In the genomic region with DNA sequence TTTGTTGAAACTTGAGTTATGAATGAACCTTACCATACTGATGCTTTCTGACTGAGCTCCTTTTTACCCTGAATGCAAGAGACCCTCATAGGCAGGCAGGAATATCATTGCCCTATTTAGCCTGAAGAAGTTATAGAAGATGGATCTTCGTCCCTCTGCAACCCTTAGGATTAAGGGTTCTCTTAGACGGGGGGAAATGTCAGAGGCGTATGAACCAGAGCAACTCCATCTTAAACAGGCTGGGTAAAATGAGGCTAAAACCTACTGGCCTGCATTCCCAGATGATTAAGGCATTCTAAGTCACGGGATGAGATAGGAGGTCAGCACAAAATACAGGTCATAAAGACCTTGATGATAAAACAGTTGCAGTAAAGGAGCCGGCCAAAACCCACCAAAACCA, we compare ENCODE assay signal across 1 cellular context.
TF ChIP-seq lines count a peak whose summit lies in the region.

No MANE protein-coding gene starts in this region.

TF ChIP-seq in GM12878, 131 proteins besides CTCF, POLR2A, EP300 and RAD21:
- TF ChIP-seq, protein P1, sequence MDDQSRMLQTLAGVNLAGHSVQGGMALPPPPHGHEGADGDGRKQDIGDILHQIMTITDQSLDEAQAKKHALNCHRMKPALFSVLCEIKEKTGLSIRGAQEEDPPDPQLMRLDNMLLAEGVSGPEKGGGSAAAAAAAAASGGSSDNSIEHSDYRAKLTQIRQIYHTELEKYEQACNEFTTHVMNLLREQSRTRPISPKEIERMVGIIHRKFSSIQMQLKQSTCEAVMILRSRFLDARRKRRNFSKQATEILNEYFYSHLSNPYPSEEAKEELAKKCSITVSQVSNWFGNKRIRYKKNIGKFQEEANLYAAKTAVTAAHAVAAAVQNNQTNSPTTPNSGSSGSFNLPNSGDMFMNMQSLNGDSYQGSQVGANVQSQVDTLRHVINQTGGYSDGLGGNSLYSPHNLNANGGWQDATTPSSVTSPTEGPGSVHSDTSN (IDR thresholded peaks at IDR 0.05; ENCODE audit: insufficient replicate concordance, low read depth, low read length): no peak
- TF ChIP-seq PAX8 (IDR thresholded peaks at IDR 0.05) (no peak), MEF2B (IDR thresholded peaks at IDR 0.05; ENCODE audit: partially characterized antibody, poor library complexity, severe bottlenecking) (no peak), ZBED1 (IDR thresholded peaks at IDR 0.05; ENCODE audit: borderline replicate concordance) (no peak), BCL11A (IDR thresholded peaks at IDR 0.05; ENCODE audit: low read depth, low read length) (no peak), HCFC1 (IDR thresholded peaks at IDR 0.05; ENCODE audit: low read length) (no peak), POLR2AphosphoS5 (IDR thresholded peaks at IDR 0.05; ENCODE audit: low read length) (no peak), ZZZ3 (IDR thresholded peaks at IDR 0.05; ENCODE audit: control insufficient read depth, insufficient read length, low read depth) (no peak)
- TF ChIP-seq, protein P2, sequence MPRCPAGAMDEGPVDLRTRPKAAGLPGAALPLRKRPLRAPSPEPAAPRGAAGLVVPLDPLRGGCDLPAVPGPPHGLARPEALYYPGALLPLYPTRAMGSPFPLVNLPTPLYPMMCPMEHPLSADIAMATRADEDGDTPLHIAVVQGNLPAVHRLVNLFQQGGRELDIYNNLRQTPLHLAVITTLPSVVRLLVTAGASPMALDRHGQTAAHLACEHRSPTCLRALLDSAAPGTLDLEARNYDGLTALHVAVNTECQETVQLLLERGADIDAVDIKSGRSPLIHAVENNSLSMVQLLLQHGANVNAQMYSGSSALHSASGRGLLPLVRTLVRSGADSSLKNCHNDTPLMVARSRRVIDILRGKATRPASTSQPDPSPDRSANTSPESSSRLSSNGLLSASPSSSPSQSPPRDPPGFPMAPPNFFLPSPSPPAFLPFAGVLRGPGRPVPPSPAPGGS (IDR thresholded peaks at IDR 0.05; ENCODE audit: borderline replicate concordance, insufficient read depth, low read depth, low read length, poor library complexity, severe bottlenecking): no peak
- TF ChIP-seq, protein P3, sequence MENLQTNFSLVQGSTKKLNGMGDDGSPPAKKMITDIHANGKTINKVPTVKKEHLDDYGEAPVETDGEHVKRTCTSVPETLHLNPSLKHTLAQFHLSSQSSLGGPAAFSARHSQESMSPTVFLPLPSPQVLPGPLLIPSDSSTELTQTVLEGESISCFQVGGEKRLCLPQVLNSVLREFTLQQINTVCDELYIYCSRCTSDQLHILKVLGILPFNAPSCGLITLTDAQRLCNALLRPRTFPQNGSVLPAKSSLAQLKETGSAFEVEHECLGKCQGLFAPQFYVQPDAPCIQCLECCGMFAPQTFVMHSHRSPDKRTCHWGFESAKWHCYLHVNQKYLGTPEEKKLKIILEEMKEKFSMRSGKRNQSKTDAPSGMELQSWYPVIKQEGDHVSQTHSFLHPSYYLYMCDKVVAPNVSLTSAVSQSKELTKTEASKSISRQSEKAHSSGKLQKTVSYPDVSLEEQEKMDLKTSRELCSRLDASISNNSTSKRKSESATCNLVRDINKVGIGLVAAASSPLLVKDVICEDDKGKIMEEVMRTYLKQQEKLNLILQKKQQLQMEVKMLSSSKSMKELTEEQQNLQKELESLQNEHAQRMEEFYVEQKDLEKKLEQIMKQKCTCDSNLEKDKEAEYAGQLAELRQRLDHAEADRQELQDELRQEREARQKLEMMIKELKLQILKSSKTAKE (IDR thresholded peaks at IDR 0.05; ENCODE audit: low read depth, poor library complexity, severe bottlenecking): no peak
- TF ChIP-seq, protein P4, sequence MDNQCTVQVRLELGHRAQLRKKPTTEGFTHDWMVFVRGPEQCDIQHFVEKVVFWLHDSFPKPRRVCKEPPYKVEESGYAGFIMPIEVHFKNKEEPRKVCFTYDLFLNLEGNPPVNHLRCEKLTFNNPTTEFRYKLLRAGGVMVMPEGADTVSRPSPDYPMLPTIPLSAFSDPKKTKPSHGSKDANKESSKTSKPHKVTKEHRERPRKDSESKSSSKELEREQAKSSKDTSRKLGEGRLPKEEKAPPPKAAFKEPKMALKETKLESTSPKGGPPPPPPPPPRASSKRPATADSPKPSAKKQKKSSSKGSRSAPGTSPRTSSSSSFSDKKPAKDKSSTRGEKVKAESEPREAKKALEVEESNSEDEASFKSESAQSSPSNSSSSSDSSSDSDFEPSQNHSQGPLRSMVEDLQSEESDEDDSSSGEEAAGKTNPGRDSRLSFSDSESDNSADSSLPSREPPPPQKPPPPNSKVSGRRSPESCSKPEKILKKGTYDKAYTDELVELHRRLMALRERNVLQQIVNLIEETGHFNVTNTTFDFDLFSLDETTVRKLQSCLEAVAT (IDR thresholded peaks at IDR 0.05): no peak
